ENCODE assay signal across 12 cellular contexts in the genomic region with DNA sequence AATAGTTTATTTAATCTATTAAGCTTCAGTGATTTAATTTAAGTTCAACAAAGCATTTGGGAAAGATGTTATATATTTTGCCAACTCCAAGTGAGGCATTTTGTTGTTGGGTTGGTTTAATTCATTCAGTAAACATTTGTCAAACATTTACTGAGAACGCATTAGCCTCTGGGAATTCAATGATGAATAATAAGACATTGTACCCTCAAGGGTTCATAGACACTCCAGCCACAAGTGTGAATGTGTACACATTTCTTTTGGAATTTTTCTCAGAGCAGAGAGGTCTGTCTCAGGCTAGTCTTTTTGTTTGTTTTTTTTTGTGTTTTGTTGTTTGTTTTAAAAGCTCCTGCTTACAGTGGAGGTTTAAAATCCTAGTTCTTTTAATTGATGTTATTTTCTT.
"Had no signal": no experiment of that assay in that cellular context is flagged by ENCODE, and none has a peak within 500 bp of the region (broad histone marks: within the 10 kb centered on the region; RNA-seq: fewer than 3 reads in every experiment).

No MANE protein-coding gene starts in this region.

- ATAC-seq: activated CD4-positive, CD25-positive, alpha-beta regulatory T cell treated with anti-CD3 and anti-CD28 coated beads, Interleukin-2, amount 50 U/mL, for 24 hours; left colon; stimulated activated naive CD8-positive, alpha-beta T cell treated with anti-CD3 and anti-CD28 coated beads, Interleukin-15, Interleukin-2, amounts not matched to agents 100 U/mL and 50 U/mL, for 24 hours had no signal

- H3K27ac ChIP-seq: epithelial cell of prostate, testis had no signal

- H3K27ac Mint-ChIP-seq: activated naive CD8-positive, alpha-beta T cell; immature natural killer cell had no signal

- H3K9me3 Mint-ChIP-seq: immature natural killer cell had no signal

- H3K4me1 ChIP-seq: testis had no signal

- H3K4me3 ChIP-seq: testis had no signal

- H3K9me3 ChIP-seq: testis had no signal

- DNase-seq: activated effector memory CD4-positive, alpha-beta T cell treated with Interleukin-2 at 50 U/mL for 16 hours; activated T-cell treated with anti-CD3 and anti-CD28 coated beads, Interleukin-2, amount 50 U/mL, for 1 hour; immature natural killer cell; left colon; mammary epithelial cell; stimulated activated CD4-positive, alpha-beta T cell treated with anti-CD3 and anti-CD28 coated beads, Interleukin-4, amount 100 ng/mL, for 1 hour; stimulated activated CD8-positive, alpha-beta memory T cell treated with anti-CD3 and anti-CD28 coated beads, Interleukin-4, amount 100 ng/mL, for 48 hours; stimulated activated naive CD8-positive, alpha-beta T cell treated with anti-CD3 and anti-CD28 coated beads, Interleukin-15, Interleukin-2, amounts not matched to agents 100 U/mL and 50 U/mL, for 24 hours; testis had no signal

- H3K4me3 Mint-ChIP-seq: activated naive CD8-positive, alpha-beta T cell; immature natural killer cell had no signal

- H3K27me3 ChIP-seq: testis had no signal

- H3K36me3 Mint-ChIP-seq: activated naive CD8-positive, alpha-beta T cell; immature natural killer cell had no signal
